In genomic region chr2:227774895-227775842, GRCh38 we compare ENCODE assay signal across 20 cellular contexts. TPM values are rescaled to one million over a fixed set of nuclear protein-coding genes. Genes with fewer than 3 reads are reported as not detected.
DNase-seq lines count a peak whose midpoint lies in the region; ATAC-seq, FAIRE-seq and TF ChIP-seq lines count a peak whose summit lies in the region.
"Had no signal": no experiment of that assay in that cellular context is flagged by ENCODE, and none has a peak within 500 bp of the region (broad histone marks: within the 10 kb centered on the region; RNA-seq: fewer than 3 reads in every experiment).

No MANE protein-coding gene starts in this region.

- H3K4me3 Mint-ChIP-seq in activated T-cell treated with anti-CD3 and anti-CD28 coated beads, Interleukin-2, amount 50 U/mL, for 4 hours: peak overlapping the region; percentile 1
- H3K4me3 Mint-ChIP-seq in T-helper 17 cell: peak overlapping the region; percentile 46
- H3K4me3 Mint-ChIP-seq in stimulated activated effector memory CD8-positive, alpha-beta T cell treated with anti-CD3 and anti-CD28 coated beads, Interleukin-12 subunit alpha, Interleukin-12 subunit beta, amount 100 ng/mL, for 72 hours: peak overlapping the region; percentile 29
- H3K4me3 Mint-ChIP-seq: H9 had no signal

- no peak for FAIRE-seq in endothelial cell of umbilical vein (lab: Jason Lieb, UNC)
- FAIRE-seq: G401.6, GM12892, HTR-8/SVneo had no signal

- TF ChIP-seq CTCF in endothelial cell of umbilical vein (IDR thresholded peaks at IDR 0.05; ENCODE audit: extremely low read depth in 1 of 2, insufficient read depth in 1 of 2, low read depth in 1 of 2, low read length in 2 of 2): no peak

- peak overlapping the region; percentile 57 for H3K27ac Mint-ChIP-seq in T-helper 17 cell
- H3K27ac Mint-ChIP-seq in stimulated activated effector memory CD8-positive, alpha-beta T cell treated with anti-CD3 and anti-CD28 coated beads, Interleukin-12 subunit alpha, Interleukin-12 subunit beta, amount 100 ng/mL, for 72 hours: peak overlapping the region; percentile 38
- H3K27ac Mint-ChIP-seq: H9 had no signal

- dilution Hi-C loops in endothelial cell of umbilical vein (cut with MboI; ENCODE audit: extremely low pct_ligation_motif_present, low sequenced_read_pairs): no loop called here

- no peaks in the 10 kb centered on the region for H3K36me3 ChIP-seq in endothelial cell of umbilical vein (ENCODE audit: control insufficient read depth in 2 of 2, extremely low read depth in 1 of 2, insufficient read depth in 2 of 2, low read length in 2 of 2)

- H3K4me3 ChIP-seq in endothelial cell of umbilical vein (replicated peaks in 1 of 3; ENCODE audit: insufficient read depth in 1 of 3, low read depth in 1 of 3, low read length in 3 of 3): no peak overlapping the region

- H3K27me3 ChIP-seq in endothelial cell of umbilical vein (ENCODE audit: control insufficient read depth in 2 of 2, insufficient read depth in 2 of 2, low read length in 2 of 2): no peaks in the 10 kb centered on the region

- H3K9me3 Mint-ChIP-seq in activated T-cell treated with anti-CD3 and anti-CD28 coated beads, Interleukin-2, amount 50 U/mL, for 4 hours: no peaks in the 10 kb centered on the region
- H3K9me3 Mint-ChIP-seq in stimulated activated effector memory CD8-positive, alpha-beta T cell treated with anti-CD3 and anti-CD28 coated beads, Interleukin-12 subunit alpha, Interleukin-12 subunit beta, amount 100 ng/mL, for 72 hours: no peaks in the 10 kb centered on the region
- H3K9me3 Mint-ChIP-seq: H9 had no signal

- H3K9me1 ChIP-seq in endothelial cell of umbilical vein (replicated peaks; ENCODE audit: control insufficient read depth, extremely low read depth, insufficient read depth, low read length): no peaks in the 10 kb centered on the region

- H3K36me3 Mint-ChIP-seq in activated T-cell treated with anti-CD3 and anti-CD28 coated beads, Interleukin-2, amount 50 U/mL, for 4 hours (ENCODE audit: insufficient read depth): no peaks in the 10 kb centered on the region
- peaks cover 2% of the 10 kb centered on the region for H3K36me3 Mint-ChIP-seq in T-helper 17 cell (ENCODE audit: low read depth)
- H3K36me3 Mint-ChIP-seq in stimulated activated effector memory CD8-positive, alpha-beta T cell treated with anti-CD3 and anti-CD28 coated beads, Interleukin-12 subunit alpha, Interleukin-12 subunit beta, amount 100 ng/mL, for 72 hours: no peaks in the 10 kb centered on the region

- H3K79me2 ChIP-seq in endothelial cell of umbilical vein (ENCODE audit: control insufficient read depth, insufficient read depth, low read length): no peaks in the 10 kb centered on the region

- no peak overlapping the region for H3K27ac ChIP-seq in endothelial cell of umbilical vein (ENCODE audit: insufficient read depth, low read depth, low read length)
- H3K27ac ChIP-seq: RWPE1 had no signal

- ATAC-seq in activated T-cell treated with anti-CD3 and anti-CD28 coated beads, Interleukin-2, amount 50 U/mL, for 4 hours: peak in 1 of 2 donors; percentile 18
- no peak for ATAC-seq in T-helper 17 cell
- ATAC-seq in stimulated activated effector memory CD8-positive, alpha-beta T cell treated with anti-CD3 and anti-CD28 coated beads, Interleukin-12 subunit alpha, Interleukin-12 subunit beta, amount 100 ng/mL, for 72 hours: peak; percentile 68
- ATAC-seq in HG02884 (IDR thresholded peaks at IDR 0.05; ENCODE audit: unreplicated experiment): no peak

- POLR2A ChIA-PET in endothelial cell of umbilical vein (lab: Charles Lee): no interaction called here

- no peak overlapping the region for H3K4me2 ChIP-seq in endothelial cell of umbilical vein (ENCODE audit: insufficient read depth, low read length)

- TF ChIP-seq POLR2A in endothelial cell of umbilical vein (IDR thresholded peaks at IDR 0.05; ENCODE audit: low read depth, low read length): no peak

- no peaks in the 10 kb centered on the region for H4K20me1 ChIP-seq in endothelial cell of umbilical vein (replicated peaks; ENCODE audit: control insufficient read depth, extremely low read depth, insufficient read depth, low read length)

- H2AFZ ChIP-seq in endothelial cell of umbilical vein (ENCODE audit: low read depth, low read length): peak overlapping the region; percentile 16

- no peak for DNase-seq in activated T-cell treated with anti-CD3 and anti-CD28 coated beads, Interleukin-2, amount 50 U/mL, for 4 hours
- DNase-seq in activated T-cell treated with anti-CD3 and anti-CD28 coated beads, Interleukin-2, amount 50 U/mL, for 48 hours: no peak
- DNase-seq in T-helper 17 cell: no peak
- DNase-seq in endothelial cell of umbilical vein (ENCODE audit: low read depth, low spot score): no peak
- DNase-seq in stimulated activated effector memory CD8-positive, alpha-beta T cell treated with anti-CD3 and anti-CD28 coated beads, Interleukin-12 subunit alpha, Interleukin-12 subunit beta, amount 100 ng/mL, for 72 hours (ENCODE audit: low spot score in 2 of 2): no peak
- no peak for DNase-seq in activated CD8-positive, alpha-beta memory T cell treated with anti-CD3 and anti-CD28 coated beads, Interleukin-2, amount 50 U/mL, for 48 hours
- DNase-seq in hepatic stellate cell (ENCODE audit: low spot score): no peak
- DNase-seq: AML-193; DMS79; NCI-H1436 treated with DMSO at 0.1 percent for 48 hours; NCI-H226; NCI-H526; NK-92 treated with Interleukin-12 subunit alpha and Interleukin-12 subunit beta, amount 100 ng/mL, for 24 hours; OCI-M1 had no signal

- CTCF ChIA-PET in endothelial cell of umbilical vein (lab: Charles Lee): interaction anchor here (0.8 to 4.0 kb wide), 12 partner anchors 9 to 122 kb away, joined by 3 to 69 read pairs (median 4); partner anchors contain the start of gene DAW1

- BruUV-seq in endothelial cell of umbilical vein (replicated peaks; lab: Mats Ljungman, UMichigan): no TSS peak

- H3K9me3 ChIP-seq in T-helper 17 cell (ENCODE audit: control insufficient read depth, low read length, poor library complexity, severe bottlenecking): no peaks in the 10 kb centered on the region
- no peaks in the 10 kb centered on the region for H3K9me3 ChIP-seq in endothelial cell of umbilical vein (replicated peaks; ENCODE audit: control insufficient read depth, insufficient read depth, low read length)

- H3K9ac ChIP-seq in endothelial cell of umbilical vein (replicated peaks; ENCODE audit: extremely low read depth, insufficient read depth, low read length): no peak overlapping the region

- H3K27me3 Mint-ChIP-seq in activated T-cell treated with anti-CD3 and anti-CD28 coated beads, Interleukin-2, amount 50 U/mL, for 4 hours (ENCODE audit: low read depth): no peaks in the 10 kb centered on the region
- no peaks in the 10 kb centered on the region for H3K27me3 Mint-ChIP-seq in T-helper 17 cell

- H3K4me1 ChIP-seq in endothelial cell of umbilical vein (ENCODE audit: control insufficient read depth, extremely low read depth, insufficient read depth, low read length): no peaks in the 10 kb centered on the region

- H3K4me1 Mint-ChIP-seq in activated T-cell treated with anti-CD3 and anti-CD28 coated beads, Interleukin-2, amount 50 U/mL, for 4 hours (ENCODE audit: low read depth): peaks cover 18% of the 10 kb centered on the region
- peaks cover 19% of the 10 kb centered on the region for H3K4me1 Mint-ChIP-seq in T-helper 17 cell
- peaks cover 25% of the 10 kb centered on the region for H3K4me1 Mint-ChIP-seq in stimulated activated effector memory CD8-positive, alpha-beta T cell treated with anti-CD3 and anti-CD28 coated beads, Interleukin-12 subunit alpha, Interleukin-12 subunit beta, amount 100 ng/mL, for 72 hours

- intact Hi-C loops in endothelial cell of umbilical vein (cut with micrococcal nuclease): loop anchor here (1.0 to 2.0 kb wide), 3 partner anchors 44 to 109 kb away; no protein-coding TSS in a partner anchor

RNA-seq across cellular contexts. Expression of gene SCYGR8, which starts 29.5 kb away (rescaled TPM):
- not detected for total RNA-seq in activated T-cell treated with anti-CD3 and anti-CD28 coated beads, Interleukin-2, amount 50 U/mL, for 4 hours
- total RNA-seq in T-helper 17 cell: not detected
- total RNA-seq in endothelial cell of umbilical vein: not detected in 2 replicates
- not detected in 2 replicates for polyA plus RNA-seq in endothelial cell of umbilical vein
- polyA plus RNA-seq in endothelial cell of umbilical vein (2011; cell fraction: cytosol; rRNA removed): not detected in 2 replicates
- polyA plus RNA-seq in endothelial cell of umbilical vein (2011; cell fraction: nucleus; rRNA removed): not detected in 2 replicates
- polyA plus RNA-seq in endothelial cell of umbilical vein (2012): not detected in 2 replicates
- polyA minus RNA-seq in endothelial cell of umbilical vein: not detected in 2 replicates
- not detected for polyA minus RNA-seq in endothelial cell of umbilical vein (2011; cell fraction: cytosol; rRNA and poly(A)+ RNA removed)
- not detected in 2 replicates for polyA minus RNA-seq in endothelial cell of umbilical vein (2011; cell fraction: nucleus; rRNA and poly(A)+ RNA removed)
- total RNA-seq: H9 had no signal

RNA-seq across cellular contexts. Expression of gene CCL20, which starts 38.5 kb away (rescaled TPM):
- 100 to 1,000 TPM in 2 of 3 donors, 10 to 100 TPM in 1; 23.1 to 141 (median 105) TPM for total RNA-seq in activated T-cell treated with anti-CD3 and anti-CD28 coated beads, Interleukin-2, amount 50 U/mL, for 4 hours
- 10 to 100 TPM; 24.3 to 39.7 TPM for total RNA-seq in T-helper 17 cell
- 0.53 TPM in 1 of 2 replicates, not detected in the other for total RNA-seq in endothelial cell of umbilical vein
- 0.16 and 0.32 TPM in 2 replicates for polyA plus RNA-seq in endothelial cell of umbilical vein
- 0.15 and 0.35 TPM in 2 replicates for polyA plus RNA-seq in endothelial cell of umbilical vein (2011; cell fraction: cytosol; rRNA removed)
- polyA plus RNA-seq in endothelial cell of umbilical vein (2011; cell fraction: nucleus; rRNA removed): 0.40 TPM in 1 of 2 replicates, not detected in the other
- 0.51 and 0.55 TPM in 2 replicates for polyA plus RNA-seq in endothelial cell of umbilical vein (2012)
- not detected in 2 replicates for polyA minus RNA-seq in endothelial cell of umbilical vein
- polyA minus RNA-seq in endothelial cell of umbilical vein (2011; cell fraction: cytosol; rRNA and poly(A)+ RNA removed): 3.9 TPM
- not detected in 2 replicates for polyA minus RNA-seq in endothelial cell of umbilical vein (2011; cell fraction: nucleus; rRNA and poly(A)+ RNA removed)
- total RNA-seq: H9 had no signal

RNA-seq across cellular contexts. Expression of gene SCYGR7, which starts 47.0 kb away (rescaled TPM):
- total RNA-seq in activated T-cell treated with anti-CD3 and anti-CD28 coated beads, Interleukin-2, amount 50 U/mL, for 4 hours: not detected
- not detected for total RNA-seq in T-helper 17 cell
- not detected in 2 replicates for total RNA-seq in endothelial cell of umbilical vein
- polyA plus RNA-seq in endothelial cell of umbilical vein: not detected in 2 replicates
- polyA plus RNA-seq in endothelial cell of umbilical vein (2011; cell fraction: cytosol; rRNA removed): not detected in 2 replicates
- not detected in 2 replicates for polyA plus RNA-seq in endothelial cell of umbilical vein (2011; cell fraction: nucleus; rRNA removed)
- not detected in 2 replicates for polyA plus RNA-seq in endothelial cell of umbilical vein (2012)
- not detected in 2 replicates for polyA minus RNA-seq in endothelial cell of umbilical vein
- not detected for polyA minus RNA-seq in endothelial cell of umbilical vein (2011; cell fraction: cytosol; rRNA and poly(A)+ RNA removed)
- not detected in 2 replicates for polyA minus RNA-seq in endothelial cell of umbilical vein (2011; cell fraction: nucleus; rRNA and poly(A)+ RNA removed)
- total RNA-seq: H9 had no signal

RNA-seq across cellular contexts. Expression of gene SCYGR6, which starts 50.6 kb away (rescaled TPM):
- total RNA-seq in activated T-cell treated with anti-CD3 and anti-CD28 coated beads, Interleukin-2, amount 50 U/mL, for 4 hours: not detected
- not detected for total RNA-seq in T-helper 17 cell
- total RNA-seq in endothelial cell of umbilical vein: not detected in 2 replicates
- polyA plus RNA-seq in endothelial cell of umbilical vein: not detected in 2 replicates
- polyA plus RNA-seq in endothelial cell of umbilical vein (2011; cell fraction: cytosol; rRNA removed): not detected in 2 replicates
- not detected in 2 replicates for polyA plus RNA-seq in endothelial cell of umbilical vein (2011; cell fraction: nucleus; rRNA removed)
- polyA plus RNA-seq in endothelial cell of umbilical vein (2012): not detected in 2 replicates
- not detected in 2 replicates for polyA minus RNA-seq in endothelial cell of umbilical vein
- polyA minus RNA-seq in endothelial cell of umbilical vein (2011; cell fraction: cytosol; rRNA and poly(A)+ RNA removed): not detected
- polyA minus RNA-seq in endothelial cell of umbilical vein (2011; cell fraction: nucleus; rRNA and poly(A)+ RNA removed): not detected in 2 replicates
- total RNA-seq: H9 had no signal

RNA-seq across cellular contexts. Expression of gene SLC19A3, which starts 57.3 kb away (rescaled TPM):
- total RNA-seq in activated T-cell treated with anti-CD3 and anti-CD28 coated beads, Interleukin-2, amount 50 U/mL, for 4 hours: not detected
- total RNA-seq in T-helper 17 cell (not detected), endothelial cell of umbilical vein (not detected in 2 replicates)
- polyA plus RNA-seq in endothelial cell of umbilical vein: 0.01 and 0.13 TPM in 2 replicates
- polyA plus RNA-seq in endothelial cell of umbilical vein (2011; cell fraction: cytosol; rRNA removed): not detected in 2 replicates
- 0.06 and 0.30 TPM in 2 replicates for polyA plus RNA-seq in endothelial cell of umbilical vein (2011; cell fraction: nucleus; rRNA removed)
- polyA plus RNA-seq in endothelial cell of umbilical vein (2012): 0.04 and 0.23 TPM in 2 replicates
- polyA minus RNA-seq in endothelial cell of umbilical vein: 0.68 TPM in 1 of 2 replicates, not detected in the other
- not detected for polyA minus RNA-seq in endothelial cell of umbilical vein (2011; cell fraction: cytosol; rRNA and poly(A)+ RNA removed)
- polyA minus RNA-seq in endothelial cell of umbilical vein (2011; cell fraction: nucleus; rRNA and poly(A)+ RNA removed): not detected in 2 replicates

Comparison
In these comparisons a context has a peak if more than half of its experiments do, and no peak if none do; other contexts are left out.
1. RNA of gene CCL20, which starts 38.5 kb away (total RNA-seq): 23.1 to 141 TPM in activated T-cell treated with anti-CD3 and anti-CD28 coated beads, Interleukin-2, amount 50 U/mL, for 4 hours and 24.3 to 39.7 TPM in T-helper 17 cell; 0.53 TPM in endothelial cell of umbilical vein; every median in the first group is over 10 times any median in the second.
2. Peak in every context shown above with its lines, with median percentiles within 50 percentile points of each other: H3K4me3 Mint-ChIP-seq.